In the genomic region with DNA sequence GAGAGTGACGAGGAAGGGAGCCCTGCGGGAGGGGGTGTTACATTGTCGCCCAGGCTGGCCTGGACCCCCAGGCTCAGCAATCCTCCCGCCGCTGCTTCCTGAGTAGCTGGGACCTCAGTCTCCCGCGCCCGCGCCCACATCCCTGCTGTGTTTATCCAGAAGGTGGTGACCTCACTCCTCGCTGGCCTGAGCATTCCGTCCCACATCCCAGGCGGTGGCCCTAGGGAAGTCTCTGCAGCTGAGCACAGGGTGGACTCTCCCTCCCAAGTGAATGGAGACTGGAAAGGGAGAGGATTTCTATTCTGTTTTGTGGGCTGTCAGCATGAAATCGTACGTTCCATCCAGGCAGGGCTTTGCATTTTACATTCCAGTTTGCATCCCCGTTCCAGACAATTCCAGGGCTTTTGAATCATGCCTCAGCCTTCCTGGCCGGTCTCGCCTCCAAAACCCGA, we compare ENCODE assay signal across 8 cellular contexts. TPM values are rescaled to one million over a fixed set of nuclear protein-coding genes. Genes with fewer than 3 reads are reported as not detected.
DNase-seq lines count a peak whose midpoint lies in the region; ATAC-seq and TF ChIP-seq lines count a peak whose summit lies in the region.

No MANE protein-coding gene starts in this region.

- in situ Hi-C loops in GM13977 (cut with MboI; ENCODE audit: low pct_unique_long_range_greater_than_20kb, low sequenced_read_pairs, unreplicated experiment) = no loop called here

- peak overlapping the region; percentile 59 for H3K27ac ChIP-seq in temporal lobe (ENCODE audit: low read depth, low read length)

- peak; percentile 22 for ATAC-seq in left lobe of liver
- ATAC-seq in GM19463 (IDR thresholded peaks at IDR 0.05; ENCODE audit: unreplicated experiment) = no peak

- peak; percentile 45 for DNase-seq in GM03348 (ENCODE audit: low spot score)
- DNase-seq in NCI-H1092 (lab: John Stamatoyannopoulos, UW) = peak; percentile 34
- DNase-seq in cerebellum (ENCODE audit: low spot score) = peak; percentile 15
- peak; percentile 48 for DNase-seq in left lobe of liver (ENCODE audit: low spot score)
- no peak for DNase-seq in GM13977 (ENCODE audit: low spot score)
- DNase-seq in GM20000 (ENCODE audit: low spot score) = no peak

- TF ChIP-seq CTCF in GM13977 (IDR thresholded peaks at IDR 0.05; ENCODE audit: extremely low read depth, insufficient read depth, missing control alignments) = no peak
- no peak for TF ChIP-seq CTCF in GM20000 (IDR thresholded peaks at IDR 0.05; ENCODE audit: extremely low read depth, missing control alignments)

RNA-seq across cellular contexts. Expression of gene ZNF765, which starts 0.4 kb away (rescaled TPM):
- total RNA-seq in cerebellum = 27.7 TPM
- 3.9 TPM for total RNA-seq in left lobe of liver
- 18.4 TPM for total RNA-seq in temporal lobe

RNA-seq across cellular contexts. Expression of gene ZNF525, which starts 29.0 kb away (rescaled TPM):
- total RNA-seq in cerebellum (13.2 TPM), left lobe of liver (1.2 TPM), temporal lobe (17.0 TPM)

RNA-seq across cellular contexts. Expression of gene ZNF761, which starts 37.2 kb away (rescaled TPM):
- total RNA-seq in cerebellum (13.2 TPM), left lobe of liver (2.9 TPM), temporal lobe (16.0 TPM)

Comparison
In these comparisons a context has a peak if more than half of its experiments do, and no peak if none do; other contexts are left out.
1. DNase-seq: peak in GM03348 (single experiment), NCI-H1092 (single experiment), cerebellum (single experiment) and left lobe of liver (single experiment); none in GM13977 (single experiment) and GM20000 (single experiment).